Comparison of ENCODE assay signal across 10 cellular contexts in genomic region chr7:129066290-129067131, GRCh38. TPM values are rescaled to one million over a fixed set of nuclear protein-coding genes. Genes with fewer than 3 reads are reported as not detected.
DNase-seq lines count a peak whose midpoint lies in the region; ATAC-seq and TF ChIP-seq lines count a peak whose summit lies in the region.
"Had no signal": no experiment of that assay in that cellular context is flagged by ENCODE, and none has a peak within 500 bp of the region (broad histone marks: within the 10 kb centered on the region; RNA-seq: fewer than 3 reads in every experiment).

No MANE protein-coding gene starts in this region.

- peak overlapping the region; percentile 76 for H3K27ac ChIP-seq in iPS-20b (ENCODE audit: low read length)
- H3K27ac ChIP-seq in substantia nigra (ENCODE audit: low read depth, low read length, poor library complexity, severe bottlenecking): no peak overlapping the region

- DNase-seq in AG10803 (ENCODE audit: low read depth): peak; percentile 82
- DNase-seq in adipocyte (ENCODE audit: low read depth): peak; percentile 85
- no peak for DNase-seq in substantia nigra (lab: John Stamatoyannopoulos, UW)
- no peak for DNase-seq in cerebellum (ENCODE audit: low spot score)
- DNase-seq in central memory CD4-positive, alpha-beta T cell: no peak
- DNase-seq in HUDEP-2 (lab: John Stamatoyannopoulos, UW; ENCODE audit: unreplicated experiment in 76 of 76): no peak
- DNase-seq: occipital lobe, SHP77 treated with DMSO at 0.1 percent for 48 hours had no signal

- peaks cover 3% of the 10 kb centered on the region for H3K9me3 ChIP-seq in adipocyte (ENCODE audit: control insufficient read depth, low read length)
- no peaks in the 10 kb centered on the region for H3K9me3 ChIP-seq in iPS-20b (ENCODE audit: insufficient read depth, low read depth, low read length)

- H3K27me3 ChIP-seq in adipocyte (replicated peaks; ENCODE audit: control insufficient read depth, insufficient read depth, low read length) (peaks cover 13% of the 10 kb centered on the region), iPS-20b (ENCODE audit: insufficient read depth, low read length) (no peaks in the 10 kb centered on the region)

- H3K4me3 ChIP-seq in AG10803 (ENCODE audit: low read length) (no peak overlapping the region), adipocyte (ENCODE audit: low read length) (peak overlapping the region; percentile 24), iPS-20b (ENCODE audit: low read length) (no peak overlapping the region)

- TF ChIP-seq CTCF in AG10803 (conservative IDR thresholded peaks at IDR 0.05; ENCODE audit: low read length): no peak

- H3K4me1 ChIP-seq in adipocyte (ENCODE audit: control insufficient read depth, insufficient read depth, low read length) (peaks cover 18% of the 10 kb centered on the region), iPS-20b (ENCODE audit: insufficient read depth, low read length) (peaks cover 16% of the 10 kb centered on the region; the same call in 1 of the 2 replicates)

- H3K36me3 ChIP-seq in adipocyte (ENCODE audit: control insufficient read depth, insufficient read depth, low read length, severe bottlenecking) (no peaks in the 10 kb centered on the region), iPS-20b (ENCODE audit: insufficient read depth, low read depth, low read length) (no peaks in the 10 kb centered on the region)

- ATAC-seq in HG02678 (IDR thresholded peaks at IDR 0.05; ENCODE audit: unreplicated experiment): peak; percentile 38

- H3K9ac ChIP-seq in adipocyte (ENCODE audit: low read length) (peak overlapping the region; percentile 8), iPS-20b (ENCODE audit: low read depth, low read length) (peak overlapping the region; percentile 56; the same call in 1 of the 2 replicates)

RNA-seq across cellular contexts. Expression of gene TNPO3, which starts 11.6 kb away (rescaled TPM):
- total RNA-seq in cerebellum: 64.5 TPM

Comparison
In these comparisons a context has a peak if more than half of its experiments do, and no peak if none do; other contexts are left out.
1. DNase-seq: peak in AG10803 (single experiment) and adipocyte (single experiment); none in substantia nigra (0 of 49), cerebellum (single experiment), central memory CD4-positive, alpha-beta T cell (single experiment) and HUDEP-2 (0 of 76).